Comparison of ENCODE assay signal across 17 cellular contexts in genomic region chr6:33974471-33974870, GRCh38.
DNase-seq lines count a peak whose midpoint lies in the region; TF ChIP-seq lines count a peak whose summit lies in the region.
"Had no signal": no experiment of that assay in that cellular context is flagged by ENCODE, and none has a peak within 500 bp of the region (broad histone marks: within the 10 kb centered on the region; RNA-seq: fewer than 3 reads in every experiment).

No MANE protein-coding gene starts in this region.

- no peak overlapping the region for H3K18ac ChIP-seq in trophoblast cell (ENCODE audit: low read length)

- H3K4me1 ChIP-seq in colonic mucosa: no peaks in the 10 kb centered on the region
- peaks cover 5 to 19% of the 10 kb centered on the region in 2 donors for H3K4me1 ChIP-seq in mucosa of rectum (ENCODE audit: control insufficient read depth in 2 of 2, insufficient read depth in 2 of 2, low read length in 2 of 2)
- peaks cover 4 to 6% of the 10 kb centered on the region in 2 experiments for H3K4me1 ChIP-seq in trophoblast cell (ENCODE audit: control insufficient read depth in 1 of 2, insufficient read depth in 2 of 2, low read length in 2 of 2)
- H3K4me1 ChIP-seq: HAP-1 had no signal

- H3K4me3 ChIP-seq in colonic mucosa: peak overlapping the region; percentile 13
- H3K4me3 ChIP-seq in mucosa of rectum (ENCODE audit: low read length in 2 of 2): peak overlapping the region; percentile 60 to 65
- no peak overlapping the region for H3K4me3 ChIP-seq in trophoblast cell (ENCODE audit: low read depth, low read length)
- H3K4me3 ChIP-seq: HAP-1, K562, PC-9 had no signal

- H3K9me3 ChIP-seq in colonic mucosa: no peaks in the 10 kb centered on the region
- H3K9me3 ChIP-seq in mucosa of rectum (ENCODE audit: control insufficient read depth in 2 of 2, low read length in 2 of 2): peaks cover 0 to 4% of the 10 kb centered on the region in 2 donors
- no peaks in the 10 kb centered on the region for H3K9me3 ChIP-seq in trophoblast cell (ENCODE audit: insufficient read depth, low read depth, low read length)
- H3K9me3 ChIP-seq: HAP-1 had no signal

- H4K91ac ChIP-seq in trophoblast cell (ENCODE audit: low read depth, low read length): no peak overlapping the region

- no peak overlapping the region for H3K4me2 ChIP-seq in trophoblast cell (ENCODE audit: low read length)
- H3K4me2 ChIP-seq: PC-9 had no signal

- no peak overlapping the region for H2BK5ac ChIP-seq in trophoblast cell (ENCODE audit: low read depth, low read length, poor library complexity)

- H3K23ac ChIP-seq in trophoblast cell (ENCODE audit: low read length): no peak overlapping the region

- H3K27me3 ChIP-seq in colonic mucosa: no peaks in the 10 kb centered on the region
- H3K27me3 ChIP-seq in mucosa of rectum (ENCODE audit: control insufficient read depth in 2 of 2, insufficient read depth in 2 of 2, low read length in 2 of 2): peaks cover 0 to 10% of the 10 kb centered on the region in 2 donors
- H3K27me3 ChIP-seq in trophoblast cell (ENCODE audit: insufficient read depth, low read length): peaks cover 5% of the 10 kb centered on the region

- H4K8ac ChIP-seq in trophoblast cell (ENCODE audit: low read depth, low read length): no peak overlapping the region

- H3K4ac ChIP-seq in trophoblast cell (ENCODE audit: low read depth, low read length): no peak overlapping the region

- H3K9ac ChIP-seq in colonic mucosa (ENCODE audit: low read depth in 2 of 2, low read length in 2 of 2): peak overlapping the region in 1 of 2 donors; percentile 34
- peak overlapping the region; percentile 34 to 69 for H3K9ac ChIP-seq in mucosa of rectum (ENCODE audit: low read depth in 1 of 2, low read length in 2 of 2)
- H3K9ac ChIP-seq in trophoblast cell (ENCODE audit: low read length): no peak overlapping the region

- no peak overlapping the region for H2AFZ ChIP-seq in trophoblast cell (ENCODE audit: insufficient read depth, low read length, poor library complexity)
- H2AFZ ChIP-seq: PC-9 had no signal

- H3K36me3 ChIP-seq in colonic mucosa: no peaks in the 10 kb centered on the region
- no peaks in the 10 kb centered on the region for H3K36me3 ChIP-seq in mucosa of rectum (ENCODE audit: control insufficient read depth in 2 of 2, insufficient read depth in 2 of 2, low read length in 2 of 2)
- H3K36me3 ChIP-seq in trophoblast cell (ENCODE audit: control insufficient read depth in 1 of 2, insufficient read depth in 2 of 2, low read length in 2 of 2): no peaks in the 10 kb centered on the region
- H3K36me3 ChIP-seq: HAP-1 had no signal

- H2BK12ac ChIP-seq in trophoblast cell (ENCODE audit: low read length): no peak overlapping the region

- H2AK5ac ChIP-seq in trophoblast cell (ENCODE audit: low read length): no peak overlapping the region

- no peak overlapping the region for H2BK120ac ChIP-seq in trophoblast cell (ENCODE audit: insufficient read depth, low read length, poor library complexity)

- no peaks in the 10 kb centered on the region for H3K79me2 ChIP-seq in trophoblast cell (ENCODE audit: control insufficient read depth, insufficient read depth, low read length, poor library complexity)

- no peak overlapping the region for H4K12ac ChIP-seq in trophoblast cell (ENCODE audit: low read depth, low read length)

- TF ChIP-seq CTCF in colonic mucosa (IDR thresholded peaks at IDR 0.05): no peak

- peak; percentile 17 for DNase-seq in activated effector memory CD4-positive, alpha-beta T cell treated with anti-CD3 and anti-CD28 coated beads, Interleukin-2, amount 50 U/mL, for 16 hours
- no peak for DNase-seq in activated effector memory CD4-positive, alpha-beta T cell treated with Interleukin-2 at 50 U/mL for 16 hours
- DNase-seq in colonic mucosa: no peak
- DNase-seq in GM03348 (ENCODE audit: low spot score): no peak
- DNase-seq in HK-2 (ENCODE audit: unreplicated experiment): no peak
- no peak for DNase-seq in trophoblast cell
- DNase-seq in activated naive CD4-positive, alpha-beta T cell treated with Interleukin-2 at 50 U/mL for 16 hours: no peak
- DNase-seq: CD4-positive, alpha-beta memory T cell; GF-D8; NCI-H1436; NCI-H2081; NCI-H226; PC-9 had no signal

- WGBS in trophoblast cell (ENCODE audit: extremely low coverage, insufficient coverage, insufficient read length): no CpG with 5 or more reads among the region's 2 CpGs

- no peaks in the 10 kb centered on the region for H3K79me1 ChIP-seq in trophoblast cell (ENCODE audit: low read length)

- intact Hi-C loops in colonic mucosa (cut with DNase I): no loop called here

- no peak overlapping the region for H3K14ac ChIP-seq in trophoblast cell (ENCODE audit: low read length)

- peak overlapping the region; percentile 24 for H3K27ac ChIP-seq in colonic mucosa
- peak overlapping the region; percentile 70 to 85 for H3K27ac ChIP-seq in mucosa of rectum (ENCODE audit: low read depth in 2 of 2, low read length in 2 of 2)
- no peak overlapping the region for H3K27ac ChIP-seq in trophoblast cell (ENCODE audit: low read depth, low read length)
- H3K27ac ChIP-seq: HL-60, PC-9 had no signal
